In the genomic region with DNA sequence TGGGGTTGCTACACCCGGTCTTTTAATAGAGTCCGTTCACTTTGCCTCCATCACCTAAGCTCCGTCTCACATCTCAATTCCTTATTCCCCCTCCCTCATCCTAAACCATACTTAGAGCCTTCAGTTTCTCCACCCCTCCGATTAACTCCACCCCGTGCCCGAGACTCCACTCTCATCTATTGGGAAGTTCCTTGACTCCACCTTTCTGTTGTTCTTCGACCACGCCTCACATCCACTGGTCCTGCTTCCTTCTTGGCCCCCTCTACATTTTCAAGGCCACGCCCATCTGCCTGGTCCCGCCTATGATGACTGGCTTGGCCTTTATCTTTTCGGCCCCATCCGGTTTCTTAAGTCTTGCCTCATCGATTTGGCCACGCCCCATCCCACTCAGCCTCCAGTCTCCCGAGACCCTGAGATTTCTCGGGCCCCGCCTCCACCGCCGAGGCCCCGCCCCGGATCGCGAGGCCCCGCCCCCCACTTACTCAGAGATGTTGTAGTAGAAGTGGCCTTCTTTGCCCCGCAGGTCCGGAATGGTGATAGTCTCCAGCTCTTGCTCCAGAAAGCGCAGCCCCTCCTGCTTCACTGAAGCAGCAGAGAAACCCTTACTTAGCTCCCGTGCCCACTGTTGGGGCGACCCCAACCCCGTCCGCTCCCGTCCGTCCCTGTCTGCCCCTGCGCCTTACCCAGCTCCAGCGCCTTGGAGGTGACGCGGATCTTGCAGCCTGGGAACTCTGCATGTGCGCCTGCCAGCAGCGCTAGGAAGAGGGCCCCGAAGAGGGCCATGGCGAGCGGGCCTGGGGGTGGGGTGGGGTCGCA, we compare ENCODE assay signal across 1 cellular context.
TF ChIP-seq lines count a peak whose summit lies in the region.

No MANE protein-coding gene starts in this region.

TF ChIP-seq in GM23338, 12 proteins besides CTCF, POLR2A, EP300 and RAD21 (continued from another document):
- TF ChIP-seq POLR2AphosphoS5 (IDR thresholded peaks at IDR 0.05; ENCODE audit: low read depth): peak; percentile 88
TF ChIP-seq in GM23338: peak in this region for 1.
